ENCODE assay signal across 16 cellular contexts in genomic region chr3:38490288-38490860, GRCh38.
"Had no signal": no experiment of that assay in that cellular context is flagged by ENCODE, and none has a peak within 500 bp of the region (broad histone marks: within the 10 kb centered on the region; RNA-seq: fewer than 3 reads in every experiment).

No MANE protein-coding gene starts in this region.

- H3K27me3 ChIP-seq: body of pancreas, esophagus squamous epithelium, heart right ventricle, left lung, ovary, stomach, uterus had no signal

- H3K9me3 Mint-ChIP-seq: activated B cell treated with CpG ODN at 0.5 μM for 24 hours; activated naive CD4-positive, alpha-beta T cell treated with anti-CD3 and anti-CD28 coated beads, Interleukin-2, amount 50 U/mL, for 72 hours; central memory CD8-positive, alpha-beta T cell; natural killer cell treated with Interleukin-12 subunit alpha and Interleukin-12 subunit beta and Interleukin-15 and Interleukin-18, amount 100 ng/mL, for 72 hours had no signal

- H3K27ac Mint-ChIP-seq: activated B cell treated with CpG ODN at 0.5 μM for 24 hours; activated naive CD4-positive, alpha-beta T cell treated with anti-CD3 and anti-CD28 coated beads, Interleukin-2, amount 50 U/mL, for 72 hours; natural killer cell treated with Interleukin-12 subunit alpha and Interleukin-12 subunit beta and Interleukin-15 and Interleukin-18, amount 100 ng/mL, for 72 hours; T-helper 17 cell had no signal

- H3K4me1 Mint-ChIP-seq: central memory CD8-positive, alpha-beta T cell had no signal

- H3K36me3 Mint-ChIP-seq: activated naive CD4-positive, alpha-beta T cell treated with anti-CD3 and anti-CD28 coated beads, Interleukin-2, amount 50 U/mL, for 72 hours; natural killer cell treated with Interleukin-12 subunit alpha and Interleukin-12 subunit beta and Interleukin-15 and Interleukin-18, amount 100 ng/mL, for 72 hours had no signal

- DNase-seq: activated B cell treated with CpG ODN at 0.5 μM for 24 hours; activated CD4-positive, alpha-beta T cell treated with anti-CD3 and anti-CD28 coated beads, Interleukin-2, amount 50 U/mL, for 1 hour; amniotic stem cell; body of pancreas; esophagus squamous epithelium; heart right ventricle; left lung; ovary; stimulated activated CD4-positive, alpha-beta T cell treated with anti-CD3 and anti-CD28 coated beads, Interleukin-15, amount 100 ng/mL, for 24 hours; stimulated activated CD4-positive, alpha-beta T cell treated with anti-CD3 and anti-CD28 coated beads, Interleukin-4, amount 100 ng/mL, for 24 hours; stomach; T-helper 17 cell; uterus had no signal

- H3K4me3 ChIP-seq: body of pancreas, esophagus squamous epithelium, heart right ventricle, left lung, ovary, stomach, uterus had no signal

- H3K27me3 Mint-ChIP-seq: activated B cell treated with CpG ODN at 0.5 μM for 24 hours; central memory CD8-positive, alpha-beta T cell; natural killer cell treated with Interleukin-12 subunit alpha and Interleukin-12 subunit beta and Interleukin-15 and Interleukin-18, amount 100 ng/mL, for 72 hours; T-helper 17 cell had no signal

- H3K36me3 ChIP-seq: esophagus squamous epithelium, left lung, ovary, uterus had no signal

- H3K27ac ChIP-seq: body of pancreas, esophagus squamous epithelium, heart right ventricle, left lung, ovary, stomach, uterus had no signal

- H3K4me1 ChIP-seq: esophagus squamous epithelium, left lung, stomach, uterus had no signal

- H3K4me3 Mint-ChIP-seq: activated B cell treated with CpG ODN at 0.5 μM for 24 hours; central memory CD8-positive, alpha-beta T cell; natural killer cell treated with Interleukin-12 subunit alpha and Interleukin-12 subunit beta and Interleukin-15 and Interleukin-18, amount 100 ng/mL, for 72 hours; T-helper 17 cell had no signal

- H3K9me3 ChIP-seq: body of pancreas, esophagus squamous epithelium, heart right ventricle, left lung, ovary, stomach, uterus had no signal
